15 cellular contexts compared by ENCODE assay signal in genomic region chr6:119895626-119896025, GRCh38.
DNase-seq lines count a peak whose midpoint lies in the region; ATAC-seq and TF ChIP-seq lines count a peak whose summit lies in the region.
"Had no signal": no experiment of that assay in that cellular context is flagged by ENCODE, and none has a peak within 500 bp of the region (broad histone marks: within the 10 kb centered on the region; RNA-seq: fewer than 3 reads in every experiment).

No MANE protein-coding gene starts in this region.

- H3K27ac Mint-ChIP-seq in MCF 10A (ENCODE audit: low read depth, unreplicated experiment) = no peak overlapping the region
- H3K27ac Mint-ChIP-seq: CD4-positive, CD25-positive, alpha-beta regulatory T cell had no signal

- H3K27ac ChIP-seq in mammary epithelial cell (ENCODE audit: insufficient read depth, low read depth, low read length) = no peak overlapping the region
- peak overlapping the region; percentile 70 to 89 (median 82) for H3K27ac ChIP-seq in thyroid gland
- H3K27ac ChIP-seq: 22Rv1; BLaER1 treated with 17β-estradiol and CSF1 and Interleukin-3, amounts not matched to agents 10 nM and 100 nM had no signal

- dilution Hi-C loops in mammary epithelial cell (cut with HindIII; ENCODE audit: low sequenced_read_pairs) = no loop called here

- 88% methylated on average over 2 of the region's 2 CpGs for WGBS in mammary epithelial cell (ENCODE audit: low coverage, missing lambda C conversion rate)
- WGBS in thyroid gland, 2 donors = 54% methylated on average over 2 of the region's 2 CpGs

- H3K9ac ChIP-seq in mammary epithelial cell (ENCODE audit: insufficient read depth, low read length) = no peak overlapping the region
- H3K9ac ChIP-seq: BLaER1 treated with 17β-estradiol and CSF1 and Interleukin-3, amounts not matched to agents 10 nM and 100 nM had no signal

- H3K4me2 ChIP-seq in mammary epithelial cell (ENCODE audit: insufficient read depth, low read depth, low read length) = no peak overlapping the region
- H3K4me2 ChIP-seq: BLaER1 treated with 17β-estradiol and CSF1 and Interleukin-3, amounts not matched to agents 10 nM and 100 nM had no signal

- no peaks in the 10 kb centered on the region for H3K36me3 Mint-ChIP-seq in MCF 10A (ENCODE audit: insufficient read depth, unreplicated experiment)
- H3K36me3 Mint-ChIP-seq: CD4-positive, CD25-positive, alpha-beta regulatory T cell had no signal

- H3K9me3 Mint-ChIP-seq in MCF 10A (ENCODE audit: unreplicated experiment) = no peaks in the 10 kb centered on the region
- H3K9me3 Mint-ChIP-seq: CD4-positive, CD25-positive, alpha-beta regulatory T cell had no signal

- DNase-seq in MCF 10A (ENCODE audit: unreplicated experiment) = peak; percentile 3
- DNase-seq in mammary epithelial cell = no peak
- peak; percentile 11 for DNase-seq in glomerular visceral epithelial cell (ENCODE audit: extremely low spot score)
- peak; percentile 7 for DNase-seq in left kidney (ENCODE audit: low read depth, low spot score)
- peak; percentile 33 to 37 for DNase-seq in thyroid gland
- DNase-seq in A172 (ENCODE audit: low spot score) = no peak
- no peak for DNase-seq in AG08396 (ENCODE audit: low spot score)
- DNase-seq: Calu3; CD4-positive, CD25-positive, alpha-beta regulatory T cell; DMS 273 treated with DMSO at 0.1 percent for 48 hours had no signal

- H3K79me2 ChIP-seq in mammary epithelial cell (ENCODE audit: insufficient read depth, low read length) = no peaks in the 10 kb centered on the region

- H3K9me3 ChIP-seq in mammary epithelial cell (replicated peaks; ENCODE audit: insufficient read depth, low read length) = no peaks in the 10 kb centered on the region
- H3K9me3 ChIP-seq in thyroid gland = no peaks in the 10 kb centered on the region
- H3K9me3 ChIP-seq: BLaER1 treated with 17β-estradiol and CSF1 and Interleukin-3, amounts not matched to agents 10 nM and 100 nM; HAP-1 had no signal

- CTCF ChIA-PET in MCF 10A (lab: Yijun Ruan, JAX) = no interaction called here
- CTCF ChIA-PET in mammary epithelial cell (lab: Charles Lee; ENCODE audit: low non-redundant PET) = no interaction called here

- POLR2A ChIA-PET in MCF 10A (lab: Yijun Ruan, JAX) = interaction anchor here (1.0 kb wide), 1 partner anchor 10 kb away, joined by 4 read pairs; no protein-coding TSS in a partner anchor

- in situ Hi-C loops in mammary epithelial cell (cut with MboI; ENCODE audit: low sequenced_read_pairs in 2 of 2) = no loop called here

- no peak for TF ChIP-seq CTCF in MCF 10A (IDR thresholded peaks at IDR 0.05; ENCODE audit: unreplicated experiment)
- TF ChIP-seq CTCF in mammary epithelial cell (conservative IDR thresholded peaks at IDR 0.05 in 1 of 2, IDR thresholded peaks at IDR 0.05 in 1 of 2; ENCODE audit: extremely low read depth in 1 of 2, insufficient read depth in 1 of 2, low read depth in 1 of 2, low read length in 2 of 2) = no peak
- TF ChIP-seq CTCF in thyroid gland (IDR thresholded peaks at IDR 0.05) = no peak

- H3K27me3 ChIP-seq in mammary epithelial cell (ENCODE audit: insufficient read depth, low read length) = no peaks in the 10 kb centered on the region
- H3K27me3 ChIP-seq in thyroid gland = no peaks in the 10 kb centered on the region

- TF ChIP-seq POLR2A in thyroid gland (IDR thresholded peaks at IDR 0.05) = no peak

- no peak overlapping the region for H2AFZ ChIP-seq in mammary epithelial cell (ENCODE audit: low read depth, low read length)

- no peaks in the 10 kb centered on the region for H3K27me3 Mint-ChIP-seq in MCF 10A (ENCODE audit: insufficient read depth, unreplicated experiment)
- H3K27me3 Mint-ChIP-seq: CD4-positive, CD25-positive, alpha-beta regulatory T cell had no signal

- H3K36me3 ChIP-seq in mammary epithelial cell (ENCODE audit: insufficient read depth, low read length) = no peaks in the 10 kb centered on the region
- H3K36me3 ChIP-seq in thyroid gland = no peaks in the 10 kb centered on the region
- H3K36me3 ChIP-seq: BLaER1 treated with 17β-estradiol and CSF1 and Interleukin-3, amounts not matched to agents 10 nM and 100 nM; HAP-1 had no signal

- H3K4me1 ChIP-seq in mammary epithelial cell (ENCODE audit: insufficient read depth, low read length) (no peaks in the 10 kb centered on the region), thyroid gland (peaks cover 16 to 25% of the 10 kb centered on the region in 2 donors)
- H3K4me1 ChIP-seq: BLaER1 treated with 17β-estradiol and CSF1 and Interleukin-3, amounts not matched to agents 10 nM and 100 nM; HAP-1 had no signal

- no peaks in the 10 kb centered on the region for H4K20me1 ChIP-seq in mammary epithelial cell (ENCODE audit: insufficient read depth, low read length)
- H4K20me1 ChIP-seq: BLaER1 treated with 17β-estradiol and CSF1 and Interleukin-3, amounts not matched to agents 10 nM and 100 nM had no signal

- ATAC-seq in GM19035 (IDR thresholded peaks at IDR 0.05; ENCODE audit: unreplicated experiment) = no peak
- ATAC-seq: GM12878 had no signal

- H3K4me3 Mint-ChIP-seq in MCF 10A (ENCODE audit: unreplicated experiment) = no peak overlapping the region
- H3K4me3 Mint-ChIP-seq: CD4-positive, CD25-positive, alpha-beta regulatory T cell had no signal

- BruUV-seq in MCF 10A (replicated peaks; lab: Mats Ljungman, UMichigan) (no TSS peak), mammary epithelial cell (replicated peaks; lab: Mats Ljungman, UMichigan) (no TSS peak)

- intact Hi-C loops in MCF 10A (cut with micrococcal nuclease) = no loop called here
- intact Hi-C loops in mammary epithelial cell (cut with micrococcal nuclease) = no loop called here
- intact Hi-C loops in thyroid gland (cut with DNase I) = no loop called here

- H3K4me3 ChIP-seq in mammary epithelial cell (replicated peaks in 1 of 3; ENCODE audit: insufficient read depth in 1 of 3, low read depth in 2 of 3, low read length in 3 of 3) = no peak overlapping the region
- H3K4me3 ChIP-seq in thyroid gland (replicated peaks in 1 of 3) = no peak overlapping the region
- H3K4me3 ChIP-seq: BLaER1 treated with 17β-estradiol and CSF1 and Interleukin-3, amounts not matched to agents 10 nM and 100 nM; GM12878; HAP-1 had no signal

- no peaks in the 10 kb centered on the region for H3K4me1 Mint-ChIP-seq in MCF 10A (ENCODE audit: insufficient read depth, unreplicated experiment)
- H3K4me1 Mint-ChIP-seq: CD4-positive, CD25-positive, alpha-beta regulatory T cell had no signal

Comparison
In these comparisons a context has a peak if more than half of its experiments do, and no peak if none do; other contexts are left out.
1. DNase-seq: peak in MCF 10A (single experiment), glomerular visceral epithelial cell (single experiment), left kidney (single experiment) and thyroid gland (2 of 2); none in mammary epithelial cell (single experiment), A172 (single experiment) and AG08396 (single experiment).